Comparison of ENCODE assay signal across 8 cellular contexts in the genomic region with DNA sequence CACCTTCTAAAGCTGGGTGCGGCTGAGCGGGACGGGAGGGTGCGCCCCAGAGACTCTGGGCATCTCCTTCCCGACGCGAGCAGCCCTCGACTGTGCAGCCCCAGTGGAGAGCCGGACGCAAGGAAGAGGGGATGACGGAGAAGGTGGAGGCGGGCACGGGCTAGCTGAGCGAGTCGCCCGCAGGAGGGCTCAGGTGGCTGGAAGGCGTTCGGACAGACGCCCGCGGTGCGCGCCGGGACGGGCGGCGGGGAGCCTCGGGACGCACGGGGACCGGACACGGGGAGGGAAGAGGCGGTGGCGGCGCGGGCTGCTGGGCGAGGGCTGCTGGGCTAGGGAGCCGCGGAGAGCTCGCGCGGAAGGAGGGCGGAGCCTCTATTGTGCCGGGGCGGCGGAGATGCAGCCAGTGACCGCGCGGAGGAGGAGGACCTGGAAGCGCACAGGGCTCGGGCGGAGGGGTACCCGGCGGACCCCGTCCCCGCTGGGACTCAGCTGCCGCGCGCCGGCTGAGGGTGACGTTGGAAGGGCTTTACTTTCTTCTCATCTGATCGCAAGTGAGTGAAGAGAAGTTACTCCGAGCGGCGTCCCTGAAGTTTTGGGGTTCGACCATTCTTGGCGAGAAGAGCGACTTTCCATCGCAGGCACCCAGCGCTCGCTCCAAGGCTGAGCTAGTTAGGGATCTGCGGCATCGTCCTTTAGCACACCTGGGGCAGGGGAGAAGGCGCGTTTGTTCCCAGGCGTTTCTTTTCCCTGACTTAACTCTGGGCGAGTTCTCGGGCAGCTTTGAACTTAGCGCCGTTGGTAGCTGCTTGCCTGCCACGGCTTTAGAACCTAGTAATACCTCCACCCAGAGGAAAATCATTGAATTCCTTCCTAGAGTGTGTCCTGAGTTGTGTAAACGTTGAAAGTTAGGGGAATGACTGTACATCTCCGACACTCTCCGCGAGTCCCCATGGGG. TPM values are rescaled to one million over a fixed set of nuclear protein-coding genes. Genes with fewer than 3 reads are reported as not detected.
DNase-seq lines count a peak whose midpoint lies in the region; ATAC-seq and TF ChIP-seq lines count a peak whose summit lies in the region.

TSS of gene OLFML2B (minus strand) at position 323 of the 955 bp plus-strand sequence. CDS start 439 bp downstream, outside the sequence.

- H3K27ac ChIP-seq in PC-3 (ENCODE audit: low read length) (no peak within 1 kb of the TSS), subcutaneous abdominal adipose tissue (ENCODE audit: low read depth, low read length) (no peak within 1 kb of the TSS)
- no peak within 1 kb of the TSS for H3K27ac ChIP-seq in naive thymus-derived CD4-positive, alpha-beta T cell (ENCODE audit: low read depth, low read length)

- DNase-seq in NCI-H1436 (lab: John Stamatoyannopoulos, UW), result peak; percentile 44
- no peak for DNase-seq in NCI-H1436 treated with DMSO at 0.1 percent for 48 hours (lab: John Stamatoyannopoulos, UW)
- DNase-seq in PC-3, result peak; percentile 89
- DNase-seq in fibroblast of the aortic adventitia (ENCODE audit: low read depth), result peak; percentile 84
- peak; percentile 15 to 66 (median 49) for DNase-seq in naive thymus-derived CD4-positive, alpha-beta T cell

- no peaks in the 10 kb centered on the region for H3K79me2 ChIP-seq in PC-3 (ENCODE audit: low read length)

- TF ChIP-seq CTCF in PC-3 (conservative IDR thresholded peaks at IDR 0.05; ENCODE audit: low read depth, low read length) (peak; percentile 64), fibroblast of the aortic adventitia (IDR thresholded peaks at IDR 0.05; ENCODE audit: insufficient read depth, low read length) (peak; percentile 53)

- intact Hi-C loops in PC-3 (cut with micrococcal nuclease), result loop anchor here (1.0 to 5.0 kb wide), 5 partner anchors 62 to 231 kb away; no protein-coding TSS in a partner anchor
- intact Hi-C loops in naive thymus-derived CD4-positive, alpha-beta T cell (cut with micrococcal nuclease), result loop anchor here (1.0 kb wide), 4 partner anchors 13 to 232 kb away; no protein-coding TSS in a partner anchor

- no peaks in the 10 kb centered on the region for H3K9me2 ChIP-seq in PC-3 (replicated peaks; ENCODE audit: low read length)

- POLR2A ChIA-PET in PC-3 (lab: Charles Lee; ENCODE audit: unreplicated experiment), result interaction anchor here (0.5 kb wide), 1 partner anchor 254 kb away, joined by 4 read pairs; no protein-coding TSS in a partner anchor
- POLR2A ChIA-PET in naive thymus-derived CD4-positive, alpha-beta T cell (lab: Charles Lee), result interaction anchor here (1.0 to 1.1 kb wide), 2 partner anchors 89 to 105 kb away, joined by 3 read pairs; no protein-coding TSS in a partner anchor

- H3K9ac ChIP-seq in PC-3 (ENCODE audit: low read length), result peak within 1 kb of the TSS; percentile 36
- H3K9ac ChIP-seq in subcutaneous abdominal adipose tissue (ENCODE audit: low read length in 5 of 5), result peak within 1 kb of the TSS in 3 of 5 donors; percentile 56 to 68 (median 59)

- H3K4me1 ChIP-seq in PC-3 (ENCODE audit: insufficient read depth, low read length), result peaks cover 30% of the 10 kb centered on the region
- peaks cover 0 to 4% of the 10 kb centered on the region in 2 donors for H3K4me1 ChIP-seq in naive thymus-derived CD4-positive, alpha-beta T cell (ENCODE audit: control insufficient read depth in 2 of 2, insufficient read depth in 2 of 2, low read length in 2 of 2)
- H3K4me1 ChIP-seq in subcutaneous abdominal adipose tissue (ENCODE audit: control insufficient read depth in 5 of 5, insufficient read depth in 5 of 5, low read length in 5 of 5), result peaks cover 0 to 53% (median 34%) of the 10 kb centered on the region in 5 donors

- peaks cover 40% of the 10 kb centered on the region for H3K27me3 Mint-ChIP-seq in activated T-helper 17 cell treated with anti-CD3 and anti-CD28 coated beads, Interleukin-2, amount 50 U/mL, for 72 hours
- H3K27me3 Mint-ChIP-seq in naive thymus-derived CD4-positive, alpha-beta T cell, result peaks cover 33 to 54% (median 34%) of the 10 kb centered on the region in 5 donors

- H3K9me3 Mint-ChIP-seq in activated T-helper 17 cell treated with anti-CD3 and anti-CD28 coated beads, Interleukin-2, amount 50 U/mL, for 72 hours, result no peaks in the 10 kb centered on the region
- H3K9me3 Mint-ChIP-seq in naive thymus-derived CD4-positive, alpha-beta T cell, result peaks cover 0 to 4% (median 0%) of the 10 kb centered on the region in 11 donors

- ATAC-seq in HG03520 (IDR thresholded peaks at IDR 0.05; ENCODE audit: unreplicated experiment) (peak; percentile 69), PC-3 (peak; percentile 85)
- peak; percentile 94 for ATAC-seq in activated T-helper 17 cell treated with anti-CD3 and anti-CD28 coated beads, Interleukin-2, amount 50 U/mL, for 72 hours (replicated peaks)
- peak; percentile 88 for ATAC-seq in naive thymus-derived CD4-positive, alpha-beta T cell

- H3K27me3 ChIP-seq in PC-3 (ENCODE audit: low read length) (no peaks in the 10 kb centered on the region), subcutaneous abdominal adipose tissue (ENCODE audit: control insufficient read depth in 5 of 5, insufficient read depth in 4 of 5, low read length in 5 of 5) (peaks cover 0 to 23% (median 7%) of the 10 kb centered on the region in 5 donors)
- peaks cover 0 to 3% of the 10 kb centered on the region in 2 donors for H3K27me3 ChIP-seq in naive thymus-derived CD4-positive, alpha-beta T cell (ENCODE audit: control insufficient read depth in 2 of 2, insufficient read depth in 2 of 2, low read length in 2 of 2)

- peak within 1 kb of the TSS; percentile 85 for H3K4me3 Mint-ChIP-seq in activated T-helper 17 cell treated with anti-CD3 and anti-CD28 coated beads, Interleukin-2, amount 50 U/mL, for 72 hours
- H3K4me3 Mint-ChIP-seq in naive thymus-derived CD4-positive, alpha-beta T cell, result peak within 1 kb of the TSS; percentile 89 to 99 (median 94)

- H3K36me3 Mint-ChIP-seq in activated T-helper 17 cell treated with anti-CD3 and anti-CD28 coated beads, Interleukin-2, amount 50 U/mL, for 72 hours (ENCODE audit: low read depth), result no peaks in the 10 kb centered on the region
- H3K36me3 Mint-ChIP-seq in naive thymus-derived CD4-positive, alpha-beta T cell, result peaks cover 0 to 6% (median 0%) of the 10 kb centered on the region in 5 donors

- peak within 1 kb of the TSS; percentile 99 for H2AFZ ChIP-seq in PC-3 (ENCODE audit: low read length)

- H3K36me3 ChIP-seq in PC-3 (ENCODE audit: low read depth, low read length) (no peaks in the 10 kb centered on the region), subcutaneous abdominal adipose tissue (ENCODE audit: control insufficient read depth in 5 of 5, insufficient read depth in 5 of 5, low read length in 5 of 5) (no peaks in the 10 kb centered on the region)
- no peaks in the 10 kb centered on the region for H3K36me3 ChIP-seq in naive thymus-derived CD4-positive, alpha-beta T cell (ENCODE audit: control insufficient read depth in 2 of 3, insufficient read depth in 3 of 3, low read length in 3 of 3)

- CTCF ChIA-PET in PC-3 (lab: Charles Lee), result interaction anchor here (0.6 to 1.7 kb wide), 8 partner anchors 13 to 262 kb away, joined by 3 to 15 read pairs (median 4); no protein-coding TSS in a partner anchor
- CTCF ChIA-PET in naive thymus-derived CD4-positive, alpha-beta T cell (lab: Charles Lee), result interaction anchor here (0.7 to 2.1 kb wide), 15 partner anchors 11 to 297 kb away, joined by 3 to 23 read pairs (median 4); no protein-coding TSS in a partner anchor

- H3K4me1 Mint-ChIP-seq in activated T-helper 17 cell treated with anti-CD3 and anti-CD28 coated beads, Interleukin-2, amount 50 U/mL, for 72 hours, result peaks cover 7% of the 10 kb centered on the region
- H3K4me1 Mint-ChIP-seq in naive thymus-derived CD4-positive, alpha-beta T cell, result peaks cover 6 to 13% (median 9%) of the 10 kb centered on the region in 7 donors

- H3K27ac Mint-ChIP-seq in activated T-helper 17 cell treated with anti-CD3 and anti-CD28 coated beads, Interleukin-2, amount 50 U/mL, for 72 hours, result no peak within 1 kb of the TSS
- peak within 1 kb of the TSS in 3 of 9 donors; percentile 2 to 55 (median 51) for H3K27ac Mint-ChIP-seq in naive thymus-derived CD4-positive, alpha-beta T cell

- H4K20me1 ChIP-seq in PC-3 (ENCODE audit: low read length), result no peaks in the 10 kb centered on the region

- BruUV-seq in PC-3 (replicated peaks; lab: Mats Ljungman, UMichigan), result no TSS peak

- H3K9me3 ChIP-seq in PC-3 (ENCODE audit: low read length) (no peaks in the 10 kb centered on the region), subcutaneous abdominal adipose tissue (ENCODE audit: control insufficient read depth in 5 of 5, low read length in 5 of 5) (peaks cover 0 to 4% (median 0%) of the 10 kb centered on the region in 5 donors)
- H3K9me3 ChIP-seq in naive thymus-derived CD4-positive, alpha-beta T cell (ENCODE audit: control insufficient read depth in 2 of 3, low read length in 3 of 3), result no peaks in the 10 kb centered on the region

- no peaks in the 10 kb centered on the region for H3F3A ChIP-seq in PC-3 (ENCODE audit: low read length, unreplicated experiment)

- peak within 1 kb of the TSS; percentile 92 for H3K4me2 ChIP-seq in PC-3 (ENCODE audit: low read length)

- H3K4me3 ChIP-seq in PC-3 (ENCODE audit: low read length) (peak within 1 kb of the TSS; percentile 85), fibroblast of the aortic adventitia (ENCODE audit: low read depth, low read length) (peak within 1 kb of the TSS; percentile 93), subcutaneous abdominal adipose tissue (ENCODE audit: low read depth in 1 of 5, low read length in 5 of 5) (peak within 1 kb of the TSS; percentile 68 to 88 (median 77))
- H3K4me3 ChIP-seq in naive thymus-derived CD4-positive, alpha-beta T cell (ENCODE audit: low read length), result peak within 1 kb of the TSS; percentile 80

RNA-seq across cellular contexts. Expression of gene OLFML2B, which starts in this region (rescaled TPM):
- total RNA-seq in PC-3 (2014; rRNA removed), result 0.46 and 1.4 TPM in 2 replicates
- not detected for total RNA-seq in activated T-helper 17 cell treated with anti-CD3 and anti-CD28 coated beads, Interleukin-2, amount 50 U/mL, for 72 hours
- total RNA-seq in fibroblast of the aortic adventitia (ENCODE audit: low replicate concordance), result 12.0 and 14.5 TPM in 2 replicates
- total RNA-seq in naive thymus-derived CD4-positive, alpha-beta T cell, result under 1 TPM in 3 of 5 experiments, not detected in 2; 0.27 to 0.47 (median 0.35) TPM
- polyA plus RNA-seq in naive thymus-derived CD4-positive, alpha-beta T cell, result under 1 TPM; 0.07 to 0.24 TPM

Comparison
In these comparisons a context has a peak if more than half of its experiments do, and no peak if none do; other contexts are left out.
1. Peak in ATAC-seq in activated T-helper 17 cell treated with anti-CD3 and anti-CD28 coated beads, Interleukin-2, amount 50 U/mL, for 72 hours; RNA of the gene not detected or under 1 TPM.
2. Peak in DNase-seq, ATAC-seq and H3K4me3 ChIP-seq in naive thymus-derived CD4-positive, alpha-beta T cell; RNA of the gene not detected or under 1 TPM.